Comparison of ENCODE assay signal across 8 cellular contexts in genomic region chr16:29810699-29811169, GRCh38. TPM values are rescaled to one million over a fixed set of nuclear protein-coding genes. Genes with fewer than 3 reads are reported as not detected.
A peak's percentile ranks its signal among the peaks of the same experiment; 100 is the strongest.
DNase-seq lines count a peak whose midpoint lies in the region; ATAC-seq and TF ChIP-seq lines count a peak whose summit lies in the region.

No MANE protein-coding gene starts in this region.

- peak overlapping the region; percentile 78 for H3K4me3 Mint-ChIP-seq in activated T-cell treated with anti-CD3 and anti-CD28 coated beads, Interleukin-2, amount 50 U/mL, for 4 hours
- H3K4me3 Mint-ChIP-seq in activated naive CD8-positive, alpha-beta T cell treated with anti-CD3 and anti-CD28 coated beads, Interleukin-2, amount 50 U/mL, for 24 hours: peak overlapping the region; percentile 97
- H3K4me3 Mint-ChIP-seq in memory B cell: peak overlapping the region; percentile 92

- no peaks in the 10 kb centered on the region for H3K27me3 Mint-ChIP-seq in activated T-cell treated with anti-CD3 and anti-CD28 coated beads, Interleukin-2, amount 50 U/mL, for 4 hours (ENCODE audit: low read depth)
- H3K27me3 Mint-ChIP-seq in activated naive CD8-positive, alpha-beta T cell treated with anti-CD3 and anti-CD28 coated beads, Interleukin-2, amount 50 U/mL, for 24 hours: peaks cover 6% of the 10 kb centered on the region
- peaks cover 3% of the 10 kb centered on the region for H3K27me3 Mint-ChIP-seq in memory B cell

- H3K9me3 Mint-ChIP-seq in activated T-cell treated with anti-CD3 and anti-CD28 coated beads, Interleukin-2, amount 50 U/mL, for 4 hours: no peaks in the 10 kb centered on the region
- no peaks in the 10 kb centered on the region for H3K9me3 Mint-ChIP-seq in activated naive CD8-positive, alpha-beta T cell treated with anti-CD3 and anti-CD28 coated beads, Interleukin-2, amount 50 U/mL, for 24 hours
- no peaks in the 10 kb centered on the region for H3K9me3 Mint-ChIP-seq in memory B cell

- no peak for TF ChIP-seq EP300 in tibial nerve (IDR thresholded peaks at IDR 0.05)

- TF ChIP-seq CTCF in tibial nerve (IDR thresholded peaks at IDR 0.05): no peak

- no peak for ATAC-seq in activated T-cell treated with anti-CD3 and anti-CD28 coated beads, Interleukin-2, amount 50 U/mL, for 4 hours
- no peak for ATAC-seq in activated naive CD8-positive, alpha-beta T cell treated with anti-CD3 and anti-CD28 coated beads, Interleukin-2, amount 50 U/mL, for 24 hours
- ATAC-seq in memory B cell (ENCODE audit: low read depth) (no peak), HG02678 (IDR thresholded peaks at IDR 0.05; ENCODE audit: unreplicated experiment) (no peak)

- peak overlapping the region; percentile 80 for H3K27ac Mint-ChIP-seq in activated naive CD8-positive, alpha-beta T cell treated with anti-CD3 and anti-CD28 coated beads, Interleukin-2, amount 50 U/mL, for 24 hours
- no peak overlapping the region for H3K27ac Mint-ChIP-seq in memory B cell

- H3K36me3 ChIP-seq in tibial nerve: peaks cover 0 to 20% (median 8%) of the 10 kb centered on the region in 3 donors

- H3K4me1 Mint-ChIP-seq in activated T-cell treated with anti-CD3 and anti-CD28 coated beads, Interleukin-2, amount 50 U/mL, for 4 hours (ENCODE audit: low read depth): peaks cover 57% of the 10 kb centered on the region
- peaks cover 56% of the 10 kb centered on the region for H3K4me1 Mint-ChIP-seq in activated naive CD8-positive, alpha-beta T cell treated with anti-CD3 and anti-CD28 coated beads, Interleukin-2, amount 50 U/mL, for 24 hours
- peaks cover 42% of the 10 kb centered on the region for H3K4me1 Mint-ChIP-seq in memory B cell

- peak overlapping the region in 2 of 4 donors; percentile 57 to 70 for H3K4me3 ChIP-seq in tibial nerve

- intact Hi-C loops in head of caudate nucleus (cut with DNase I): loop anchor here (10.0 kb wide), 2 partner anchors 114 to 184 kb away; partner anchors contain the start of genes HIRIP3, INO80E and KCTD13

- DNase-seq in activated T-cell treated with anti-CD3 and anti-CD28 coated beads, Interleukin-2, amount 50 U/mL, for 4 hours: no peak
- DNase-seq in activated T-cell treated with anti-CD3 and anti-CD28 coated beads for 4 hours (no peak), memory B cell (ENCODE audit: low spot score in 2 of 2) (no peak), tibial nerve (ENCODE audit: low spot score in 2 of 2) (no peak), retina (no peak), head of caudate nucleus (no peak)
- DNase-seq in activated naive CD8-positive, alpha-beta T cell treated with anti-CD3 and anti-CD28 coated beads, Interleukin-2, amount 50 U/mL, for 24 hours: no peak

- TF ChIP-seq POLR2A in tibial nerve (IDR thresholded peaks at IDR 0.05): no peak

- peaks cover 0 to 80% (median 70%) of the 10 kb centered on the region in 4 donors for H3K4me1 ChIP-seq in tibial nerve

- H3K36me3 Mint-ChIP-seq in activated T-cell treated with anti-CD3 and anti-CD28 coated beads, Interleukin-2, amount 50 U/mL, for 4 hours (ENCODE audit: insufficient read depth): peaks cover 9% of the 10 kb centered on the region
- peaks cover 32% of the 10 kb centered on the region for H3K36me3 Mint-ChIP-seq in activated naive CD8-positive, alpha-beta T cell treated with anti-CD3 and anti-CD28 coated beads, Interleukin-2, amount 50 U/mL, for 24 hours (ENCODE audit: low read depth)
- peaks cover 8% of the 10 kb centered on the region for H3K36me3 Mint-ChIP-seq in memory B cell

- peak overlapping the region; percentile 81 to 99 (median 94) for H3K27ac ChIP-seq in tibial nerve

- 22 to 29% methylated on average over 8 to 9 of the region's 9 CpGs for WGBS in tibial nerve, 2 donors

- H3K27me3 ChIP-seq in tibial nerve: no peaks in the 10 kb centered on the region

- H3K9me3 ChIP-seq in tibial nerve: no peaks in the 10 kb centered on the region

RNA-seq across cellular contexts. Expression of gene PRRT2, which starts 1.3 kb away (rescaled TPM):
- 1 to 10 TPM in 1 of 3 donors, under 1 TPM in 2; 0.34 to 1.6 (median 0.76) TPM for total RNA-seq in activated T-cell treated with anti-CD3 and anti-CD28 coated beads, Interleukin-2, amount 50 U/mL, for 4 hours
- 10 to 100 TPM; 10.0 to 28.4 (median 18.5) TPM for total RNA-seq in tibial nerve

RNA-seq across cellular contexts. Expression of gene MAZ, which starts 4.4 kb away (rescaled TPM):
- total RNA-seq in activated T-cell treated with anti-CD3 and anti-CD28 coated beads, Interleukin-2, amount 50 U/mL, for 4 hours: 100 to 1,000 TPM; 321 to 471 (median 409) TPM
- total RNA-seq in tibial nerve: 10 to 100 TPM; 40.0 to 75.9 (median 62.0) TPM

RNA-seq across cellular contexts. Expression of gene PAGR1, which starts 5.2 kb away (rescaled TPM):
- 10 to 100 TPM; 35.2 to 40.9 (median 40.7) TPM for total RNA-seq in activated T-cell treated with anti-CD3 and anti-CD28 coated beads, Interleukin-2, amount 50 U/mL, for 4 hours
- total RNA-seq in tibial nerve: 10 to 100 TPM; 40.8 to 70.7 (median 61.0) TPM

RNA-seq across cellular contexts. Expression of gene MVP, which starts 9.5 kb away (rescaled TPM):
- total RNA-seq in activated T-cell treated with anti-CD3 and anti-CD28 coated beads, Interleukin-2, amount 50 U/mL, for 4 hours: 10 to 100 TPM; 80.6 to 86.4 (median 85.8) TPM
- 100 to 1,000 TPM; 113 to 247 (median 177) TPM for total RNA-seq in tibial nerve

RNA-seq across cellular contexts. Expression of gene KIF22, which starts 20.2 kb away (rescaled TPM):
- total RNA-seq in activated T-cell treated with anti-CD3 and anti-CD28 coated beads, Interleukin-2, amount 50 U/mL, for 4 hours: 10 to 100 TPM; 73.5 to 82.2 (median 79.7) TPM
- total RNA-seq in tibial nerve: 10 to 100 TPM; 19.9 to 42.8 (median 40.5) TPM

Comparison
In these comparisons a context has a peak if more than half of its experiments do, and no peak if none do; other contexts are left out.
1. RNA of gene PRRT2, which starts 1.3 kb away (total RNA-seq): 10.0 to 28.4 TPM in tibial nerve; 0.34 to 1.6 TPM in activated T-cell treated with anti-CD3 and anti-CD28 coated beads, Interleukin-2, amount 50 U/mL, for 4 hours; every median in the first group is over 4 times any median in the second.
2. RNA of gene MAZ, which starts 4.4 kb away (total RNA-seq): 321 to 471 TPM in activated T-cell treated with anti-CD3 and anti-CD28 coated beads, Interleukin-2, amount 50 U/mL, for 4 hours; 40.0 to 75.9 TPM in tibial nerve; every median in the first group is over 4 times any median in the second.
3. Peak in every context shown above with its lines, with median percentiles within 50 percentile points of each other: H3K4me3 Mint-ChIP-seq.